ENCODE assay signal across 31 cellular contexts in the genomic region with DNA sequence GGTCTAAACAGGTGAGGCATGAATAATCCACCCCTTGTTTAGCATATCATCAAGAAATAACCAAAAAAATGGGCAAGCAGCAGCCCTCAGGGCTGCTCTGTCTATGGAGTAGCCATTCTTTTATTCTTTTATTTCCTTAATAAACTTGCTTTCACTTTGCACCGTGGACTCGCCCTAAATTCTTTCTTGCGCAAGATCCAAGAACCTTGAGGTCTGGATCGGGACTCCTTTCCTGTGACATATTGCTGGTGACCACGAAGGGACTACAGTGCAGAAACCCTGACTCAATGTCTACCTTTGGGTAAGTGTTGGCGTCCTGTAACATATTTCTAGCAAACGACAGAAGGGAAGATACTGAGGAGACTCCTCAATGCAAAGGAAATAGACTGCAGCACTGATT.
"Had no signal": no experiment of that assay in that cellular context is flagged by ENCODE, and none has a peak within 500 bp of the region (broad histone marks: within the 10 kb centered on the region; RNA-seq: fewer than 3 reads in every experiment).

No MANE protein-coding gene starts in this region.

- H3K27me3 ChIP-seq: MG63, Peyer's patch, SJSA1 had no signal

- ATAC-seq: PC-3 had no signal

- H3K4me1 ChIP-seq: Peyer's patch, SJSA1 had no signal

- H3K4me2 ChIP-seq: SK-N-SH had no signal

- H3K9ac ChIP-seq: SK-N-SH had no signal

- H3K4me3 ChIP-seq: MG63, Peyer's patch, SJSA1 had no signal

- H3K9me3 ChIP-seq: MG63, Peyer's patch, SJSA1, SK-N-SH had no signal

- H3K36me3 ChIP-seq: MG63, Peyer's patch, SJSA1 had no signal

- H3K27ac ChIP-seq: Peyer's patch, SJSA1 had no signal

- DNase-seq: Kasumi-1, MG63, NCI-H1048, NCI-H1092 treated with DMSO at 0.1 percent for 48 hours, NCI-H1105 treated with DMSO at 0.1 percent for 48 hours, NCI-H1417, NCI-H1436, NCI-H146, NCI-H1694, NCI-H187, NCI-H1930, NCI-H2029 treated with DMSO at 0.1 percent for 48 hours, NCI-H2081 treated with DMSO at 0.1 percent for 48 hours, NCI-H2107, NCI-H2171, NCI-H226, NCI-H446 treated with DMSO at 0.1 percent for 48 hours, NCI-H510A, NCI-H524, NCI-H69, NCI-H748 treated with DMSO at 0.1 percent for 48 hours, NCI-H82, PC-3, Peyer's patch, Right ventricle myocardium superior, RPMI8226, SHP77 treated with DMSO at 0.1 percent for 48 hours, SK-N-SH, SW 1271, T-helper 1 cell had no signal
